24 cellular contexts compared by ENCODE assay signal in the genomic region with DNA sequence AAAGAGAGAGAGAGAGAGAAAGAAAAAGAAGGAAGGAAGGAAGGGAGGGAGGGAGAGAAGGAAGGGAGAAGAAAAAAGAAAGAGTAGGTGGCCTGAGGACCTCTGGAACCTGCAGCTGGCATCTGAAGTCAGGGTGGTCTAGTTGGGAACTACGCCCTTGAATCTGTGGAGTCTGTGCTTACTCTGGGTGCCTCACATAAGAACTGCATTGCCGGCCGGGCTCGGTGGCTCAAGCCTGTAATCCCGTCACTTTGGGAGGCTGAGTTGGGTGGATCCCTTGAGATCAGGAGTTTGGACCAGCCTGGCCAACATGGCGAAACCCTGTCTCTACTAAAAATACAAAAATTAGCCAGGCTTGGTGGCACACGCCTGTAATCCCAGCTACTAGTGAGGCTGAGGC.
"Had no signal": no experiment of that assay in that cellular context is flagged by ENCODE, and none has a peak within 500 bp of the region (broad histone marks: within the 10 kb centered on the region; RNA-seq: fewer than 3 reads in every experiment).

No MANE protein-coding gene starts in this region.

- DNase-seq: effector CD4-positive, alpha-beta T cell; endodermal cell; erythroblast; foreskin keratinocyte; head of caudate nucleus; mammary epithelial cell; naive thymus-derived CD4-positive, alpha-beta T cell; nephron progenitor cell; psoas muscle; retina; spleen; stimulated activated CD4-positive, alpha-beta T cell treated with anti-CD3 and anti-CD28 coated beads, Interleukin-15, amount 100 ng/mL, for 24 hours; stimulated activated CD4-positive, alpha-beta T cell treated with anti-CD3 and anti-CD28 coated beads, Interleukin-1b, Interleukin-23, amount 100 ng/mL, for 48 hours; stimulated activated CD4-positive, alpha-beta T cell treated with anti-CD3 and anti-CD28 coated beads, Interleukin-4, amount 100 ng/mL, for 24 hours; stimulated activated naive CD8-positive, alpha-beta T cell treated with anti-CD3 and anti-CD28 coated beads, Interleukin-15, amount 100 ng/mL, for 72 hours; transverse colon had no signal

- H3K9me3 ChIP-seq: psoas muscle, spleen, thoracic aorta, transverse colon had no signal

- FAIRE-seq: endothelial cell of umbilical vein, islet of Langerhans had no signal

- H3K4me3 ChIP-seq: coronary artery, hepatocyte, psoas muscle, spleen, thoracic aorta, transverse colon had no signal

- H3K36me3 ChIP-seq: spleen, thoracic aorta, transverse colon had no signal

- H3K4me1 ChIP-seq: psoas muscle, spleen had no signal

- ATAC-seq: foreskin keratinocyte; left lobe of liver; naive thymus-derived CD4-positive, alpha-beta T cell; psoas muscle; sciatic nerve; stimulated activated memory B cell treated with anti-CD40 and anti-IgM and Interleukin-4, amounts not matched to agents 10 μg/mL and 1 μg/mL and 100 μg/mL, for 72 hours; stimulated activated naive CD8-positive, alpha-beta T cell treated with anti-CD3 and anti-CD28 coated beads, Interleukin-15, amount 100 ng/mL, for 72 hours had no signal

- H3K27me3 ChIP-seq: foreskin keratinocyte, hepatocyte had no signal

- H3K27ac ChIP-seq: coronary artery, foreskin keratinocyte, hepatocyte, psoas muscle, spleen, thoracic aorta, transverse colon had no signal
